Comparison of ENCODE assay signal across 8 cellular contexts in the genomic region with DNA sequence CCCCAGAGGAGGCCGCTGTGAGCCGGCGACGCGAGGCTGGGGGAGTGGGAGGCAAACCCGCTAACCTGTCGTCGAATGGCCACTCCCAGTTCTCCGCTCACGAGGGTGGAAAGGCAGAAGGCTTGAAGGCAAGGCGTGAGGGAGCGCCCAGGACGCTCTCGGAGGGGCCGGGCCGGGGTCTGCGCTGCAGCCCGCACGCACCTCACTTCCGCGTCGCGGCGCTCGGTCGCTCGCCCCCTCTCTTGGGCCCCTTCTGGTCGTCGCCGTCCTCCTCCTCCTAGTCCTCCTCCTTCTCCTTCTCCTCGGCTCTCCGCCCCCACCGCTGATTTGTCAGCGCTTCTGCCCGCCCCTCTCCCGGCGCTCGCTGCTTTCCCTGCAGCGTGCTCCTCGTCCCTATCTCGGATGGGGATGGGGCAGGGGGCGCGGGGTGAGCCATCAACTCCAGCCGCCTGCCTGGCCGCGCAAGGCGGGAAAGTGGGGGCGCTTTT. TPM values are rescaled to one million over a fixed set of nuclear protein-coding genes. Genes with fewer than 3 reads are reported as not detected.
DNase-seq lines count a peak whose midpoint lies in the region; ATAC-seq, FAIRE-seq and TF ChIP-seq lines count a peak whose summit lies in the region.

A gene (minus strand): TSS at position 265 of the 488 bp plus-strand sequence. CDS start 1,494 bp downstream, outside the sequence.

- no peaks in the 10 kb centered on the region for H3K4me1 ChIP-seq in kidney (ENCODE audit: control insufficient read depth in 1 of 2, insufficient read depth in 1 of 2, low read depth in 1 of 2, low read length in 2 of 2)
- H3K4me1 ChIP-seq in skeletal muscle tissue (ENCODE audit: control insufficient read depth in 3 of 3, insufficient read depth in 3 of 3, low read length in 3 of 3) = peaks cover 0 to 3% (median 3%) of the 10 kb centered on the region in 3 donors

- intact Hi-C loops in dorsolateral prefrontal cortex (cut with DNase I) (loop anchor here (5.0 to 10.0 kb wide), 4 partner anchors 72 to 180 kb away; no protein-coding TSS in a partner anchor), kidney (cut with DNase I) (no loop called here)

- H3K27ac ChIP-seq in dorsolateral prefrontal cortex (peak within 1 kb of the TSS; percentile 41 to 96 (median 91)), kidney (ENCODE audit: low read depth in 2 of 2, low read length in 2 of 2) (no peak within 1 kb of the TSS), skeletal muscle tissue (ENCODE audit: low read depth, low read length) (no peak within 1 kb of the TSS)

- ATAC-seq in GM18498 (IDR thresholded peaks at IDR 0.05; ENCODE audit: unreplicated experiment) = peak; percentile 35

- DNase-seq in NCI-H146 (lab: John Stamatoyannopoulos, UW) = peak; percentile 66
- DNase-seq in dorsolateral prefrontal cortex = peak; percentile 63 to 93 (median 82)
- peak; percentile 80 for DNase-seq in kidney
- no peak for DNase-seq in activated gamma-delta T cell treated with Interleukin-2 at 50 U/mL for 16 hours
- DNase-seq in NCI-H1048 (lab: John Stamatoyannopoulos, UW) = no peak

- FAIRE-seq in kidney (lab: Jason Lieb, UNC) = no peak

- no peak within 1 kb of the TSS for H3K9ac ChIP-seq in kidney (ENCODE audit: low read length in 2 of 2)
- no peak within 1 kb of the TSS for H3K9ac ChIP-seq in skeletal muscle tissue (ENCODE audit: low read depth in 1 of 3, low read length in 3 of 3)

- peak within 1 kb of the TSS; percentile 56 for H3K4me3 ChIP-seq in WI38 (ENCODE audit: low read depth, low read length)
- H3K4me3 ChIP-seq in dorsolateral prefrontal cortex = peak within 1 kb of the TSS; percentile 64 to 94 (median 80)
- H3K4me3 ChIP-seq in kidney (ENCODE audit: low read length in 2 of 2) = peak within 1 kb of the TSS; percentile 43 to 63
- H3K4me3 ChIP-seq in skeletal muscle tissue (ENCODE audit: low read length in 3 of 3) = peak within 1 kb of the TSS; percentile 52 to 64 (median 55)

- H3K27me3 ChIP-seq in dorsolateral prefrontal cortex = no peaks in the 10 kb centered on the region
- peaks cover 17 to 41% (median 38%) of the 10 kb centered on the region in 3 donors for H3K27me3 ChIP-seq in skeletal muscle tissue (ENCODE audit: control insufficient read depth in 3 of 3, insufficient read depth in 3 of 3, low read length in 3 of 3)

- H3K36me3 ChIP-seq in kidney (ENCODE audit: control insufficient read depth in 1 of 2, insufficient read depth in 2 of 2, low read length in 2 of 2) (no peaks in the 10 kb centered on the region), skeletal muscle tissue (ENCODE audit: control insufficient read depth in 3 of 3, insufficient read depth in 3 of 3, low read length in 3 of 3) (no peaks in the 10 kb centered on the region)

- TF ChIP-seq CTCF in WI38 (IDR thresholded peaks at IDR 0.05; ENCODE audit: low read depth, low read length) = no peak
- peak in 3 of 56 donors; percentile 4 to 19 (median 15) for TF ChIP-seq CTCF in dorsolateral prefrontal cortex (IDR thresholded peaks at IDR 0.05 in 54 of 56, conservative IDR thresholded peaks at IDR 0.05 in 2 of 56; ENCODE audit: low read depth in 1 of 56, partially characterized antibody in 56 of 56)
- TF ChIP-seq CTCF in kidney (IDR thresholded peaks at IDR 0.05; ENCODE audit: borderline replicate concordance, extremely low read depth, insufficient read depth) = no peak

- H3K9me3 ChIP-seq in kidney (ENCODE audit: control insufficient read depth in 1 of 2, low read length in 2 of 2) (no peaks in the 10 kb centered on the region), skeletal muscle tissue (ENCODE audit: control insufficient read depth in 3 of 3, low read length in 3 of 3) (no peaks in the 10 kb centered on the region)

RNA-seq across cellular contexts. Expression of the gene that starts here (rescaled TPM):
- total RNA-seq in dorsolateral prefrontal cortex (100 to 1,000 TPM in 119 of 120 experiments, 10 to 100 TPM in 1; 94.8 to 448 (median 257) TPM), kidney (8.4 TPM), skeletal muscle tissue (83.0 TPM)
- 17.1 TPM for polyA plus RNA-seq in kidney (ENCODE audit: insufficient read depth, low read depth, low replicate concordance)

Comparison
In these comparisons a context has a peak if more than half of its experiments do, and no peak if none do; other contexts are left out.
1. DNase-seq: peak in NCI-H146 (single experiment), dorsolateral prefrontal cortex (10 of 10) and kidney (single experiment); none in activated gamma-delta T cell treated with Interleukin-2 at 50 U/mL for 16 hours (single experiment) and NCI-H1048 (single experiment).
2. H3K27ac ChIP-seq: peak in dorsolateral prefrontal cortex (59 of 59); none in kidney (0 of 2) and skeletal muscle tissue (single experiment).
3. Peak in every context shown above with its lines, with median percentiles within 50 percentile points of each other: H3K4me3 ChIP-seq.